ENCODE assay signal across 1 cellular context in genomic region chr5:32144637-32145207, GRCh38.
TF ChIP-seq lines count a peak whose summit lies in the region.

No MANE protein-coding gene starts in this region.

TF ChIP-seq in HepG2, 621 proteins besides CTCF, POLR2A, EP300 and RAD21 (continued from another document):
- no peak for TF ChIP-seq SOX13 (IDR thresholded peaks at IDR 0.05)
- peak in 1 of 2 experiments; percentile 0; a peak in 1 of 4 replicates for TF ChIP-seq SOX13 (CRISPR knock-in tag; conservative IDR thresholded peaks at IDR 0.05 in 1 of 2, IDR thresholded peaks at IDR 0.05 in 1 of 2)
- no peak for TF ChIP-seq FOSL2 (CRISPR knock-in tag; IDR thresholded peaks at IDR 0.05)
- TF ChIP-seq MEIS1 (CRISPR knock-in tag; IDR thresholded peaks at IDR 0.05; ENCODE audit: borderline replicate concordance) = no peak
- TF ChIP-seq GABPB1 (CRISPR knock-in tag; IDR thresholded peaks at IDR 0.05) = no peak
- TF ChIP-seq ZBTB3 (CRISPR knock-in tag; IDR thresholded peaks at IDR 0.05; ENCODE audit: borderline replicate concordance, low read depth) = peak; percentile 18; the same call in 1 of the 2 replicates
- no peak for TF ChIP-seq MYC (CRISPR knock-in tag; IDR thresholded peaks at IDR 0.05; ENCODE audit: borderline replicate concordance)
- no peak for TF ChIP-seq SRSF4 (IDR thresholded peaks at IDR 0.05; ENCODE audit: low read depth, low read length, poor library complexity, severe bottlenecking)
- TF ChIP-seq, protein P1, sequence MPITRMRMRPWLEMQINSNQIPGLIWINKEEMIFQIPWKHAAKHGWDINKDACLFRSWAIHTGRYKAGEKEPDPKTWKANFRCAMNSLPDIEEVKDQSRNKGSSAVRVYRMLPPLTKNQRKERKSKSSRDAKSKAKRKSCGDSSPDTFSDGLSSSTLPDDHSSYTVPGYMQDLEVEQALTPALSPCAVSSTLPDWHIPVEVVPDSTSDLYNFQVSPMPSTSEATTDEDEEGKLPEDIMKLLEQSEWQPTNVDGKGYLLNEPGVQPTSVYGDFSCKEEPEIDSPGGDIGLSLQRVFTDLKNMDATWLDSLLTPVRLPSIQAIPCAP (CRISPR knock-in tag; IDR thresholded peaks at IDR 0.05; ENCODE audit: low read depth) = no peak
- no peak for TF ChIP-seq KMT2B (CRISPR knock-in tag; IDR thresholded peaks at IDR 0.05)
- TF ChIP-seq ZNF121 (CRISPR knock-in tag; IDR thresholded peaks at IDR 0.05) = 0 out of 2 replicates have a peak, but pooled peaks have one; percentile 58
- TF ChIP-seq, protein P2, sequence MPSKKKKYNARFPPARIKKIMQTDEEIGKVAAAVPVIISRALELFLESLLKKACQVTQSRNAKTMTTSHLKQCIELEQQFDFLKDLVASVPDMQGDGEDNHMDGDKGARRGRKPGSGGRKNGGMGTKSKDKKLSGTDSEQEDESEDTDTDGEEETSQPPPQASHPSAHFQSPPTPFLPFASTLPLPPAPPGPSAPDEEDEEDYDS (CRISPR knock-in tag; IDR thresholded peaks at IDR 0.05) = no peak
- TF ChIP-seq, protein P3, sequence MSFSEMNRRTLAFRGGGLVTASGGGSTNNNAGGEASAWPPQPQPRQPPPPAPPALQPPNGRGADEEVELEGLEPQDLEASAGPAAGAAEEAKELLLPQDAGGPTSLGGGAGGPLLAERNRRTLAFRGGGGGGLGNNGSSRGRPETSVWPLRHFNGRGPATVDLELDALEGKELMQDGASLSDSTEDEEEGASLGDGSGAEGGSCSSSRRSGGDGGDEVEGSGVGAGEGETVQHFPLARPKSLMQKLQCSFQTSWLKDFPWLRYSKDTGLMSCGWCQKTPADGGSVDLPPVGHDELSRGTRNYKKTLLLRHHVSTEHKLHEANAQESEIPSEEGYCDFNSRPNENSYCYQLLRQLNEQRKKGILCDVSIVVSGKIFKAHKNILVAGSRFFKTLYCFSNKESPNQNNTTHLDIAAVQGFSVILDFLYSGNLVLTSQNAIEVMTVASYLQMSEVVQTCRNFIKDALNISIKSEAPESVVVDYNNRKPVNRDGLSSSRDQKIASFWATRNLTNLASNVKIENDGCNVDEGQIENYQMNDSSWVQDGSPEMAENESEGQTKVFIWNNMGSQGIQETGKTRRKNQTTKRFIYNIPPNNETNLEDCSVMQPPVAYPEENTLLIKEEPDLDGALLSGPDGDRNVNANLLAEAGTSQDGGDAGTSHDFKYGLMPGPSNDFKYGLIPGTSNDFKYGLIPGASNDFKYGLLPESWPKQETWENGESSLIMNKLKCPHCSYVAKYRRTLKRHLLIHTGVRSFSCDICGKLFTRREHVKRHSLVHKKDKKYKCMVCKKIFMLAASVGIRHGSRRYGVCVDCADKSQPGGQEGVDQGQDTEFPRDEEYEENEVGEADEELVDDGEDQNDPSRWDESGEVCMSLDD (CRISPR knock-in tag; IDR thresholded peaks at IDR 0.05; ENCODE audit: borderline replicate concordance) = no peak
- TF ChIP-seq BRD4 (CRISPR knock-in tag; IDR thresholded peaks at IDR 0.05) = no peak
- TF ChIP-seq ATF5 (CRISPR knock-in tag; IDR thresholded peaks at IDR 0.05; ENCODE audit: low read depth) = no peak
- TF ChIP-seq ZNF232 (CRISPR knock-in tag; IDR thresholded peaks at IDR 0.05; ENCODE audit: borderline replicate concordance) = no peak
- TF ChIP-seq HNF4G (IDR thresholded peaks at IDR 0.05; ENCODE audit: borderline replicate concordance, low read depth, low read length) = no peak
- no peak for TF ChIP-seq HNF4G (CRISPR knock-in tag; IDR thresholded peaks at IDR 0.05; ENCODE audit: borderline replicate concordance, low read depth)
TF ChIP-seq in HepG2: peak in this region for 3.
